ENCODE assay signal across 9 cellular contexts in the genomic region with DNA sequence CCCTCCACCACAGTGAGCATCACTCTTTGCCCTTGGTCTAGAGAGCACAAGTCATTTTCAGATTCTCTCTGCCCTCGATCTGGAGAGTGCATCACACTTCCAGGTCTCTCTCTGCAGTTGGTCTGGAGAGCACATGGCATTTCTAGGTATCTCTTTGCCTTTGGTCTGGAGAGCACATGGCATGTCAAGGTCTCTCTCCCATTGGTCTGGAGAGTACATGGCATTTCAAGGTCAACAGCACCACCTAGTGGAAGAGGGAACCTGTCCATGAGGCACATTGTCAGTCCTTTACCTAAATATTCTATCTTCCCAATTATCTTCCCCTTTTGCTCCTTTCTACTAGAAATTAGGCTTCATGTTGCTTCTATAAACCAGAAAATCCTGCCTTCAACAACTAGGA.
DNase-seq lines count a peak whose midpoint lies in the region; ATAC-seq, FAIRE-seq and TF ChIP-seq lines count a peak whose summit lies in the region.
"Had no signal": no experiment of that assay in that cellular context is flagged by ENCODE, and none has a peak within 500 bp of the region (broad histone marks: within the 10 kb centered on the region; RNA-seq: fewer than 3 reads in every experiment).

No MANE protein-coding gene starts in this region.

- H3K4me1 ChIP-seq in BE2C (no peaks in the 10 kb centered on the region), NT2/D1 (ENCODE audit: insufficient read depth, insufficient read length) (no peaks in the 10 kb centered on the region), fibroblast of lung (ENCODE audit: control insufficient read depth, extremely low read depth, insufficient read depth, low read length) (no peaks in the 10 kb centered on the region)

- H4K20me1 ChIP-seq in fibroblast of lung (ENCODE audit: control insufficient read depth, extremely low read depth, insufficient read depth, low read length) = no peaks in the 10 kb centered on the region

- peak; percentile 81 for ATAC-seq in HG02885 (IDR thresholded peaks at IDR 0.05; ENCODE audit: poor library complexity, unreplicated experiment)
- ATAC-seq: left colon had no signal

- no peak overlapping the region for H3K9ac ChIP-seq in NT2/D1 (ENCODE audit: insufficient read length, low read depth)
- no peak overlapping the region for H3K9ac ChIP-seq in fibroblast of lung (ENCODE audit: insufficient read depth, low read length)

- no peak overlapping the region for H2AFZ ChIP-seq in fibroblast of lung (ENCODE audit: low read length)

- peak; percentile 68 for TF ChIP-seq CTCF in BE2C (IDR thresholded peaks at IDR 0.05; ENCODE audit: low read depth, low read length)
- peak; percentile 86 for TF ChIP-seq CTCF in GM13977 (IDR thresholded peaks at IDR 0.05; ENCODE audit: extremely low read depth, insufficient read depth, missing control alignments)
- TF ChIP-seq CTCF in fibroblast of lung (conservative IDR thresholded peaks at IDR 0.05 in 1 of 2, IDR thresholded peaks at IDR 0.05 in 1 of 2; ENCODE audit: low read depth in 1 of 2, low read length in 2 of 2) = peak in 1 of 2 donors; percentile 30
- TF ChIP-seq CTCF in lower leg skin (IDR thresholded peaks at IDR 0.05) = no peak

- DNase-seq in BE2C (peak; percentile 72), GM13977 (ENCODE audit: low spot score) (peak; percentile 11), NT2/D1 (ENCODE audit: low read depth, low spot score) (peak; percentile 67), fibroblast of lung (ENCODE audit: low read depth in 2 of 2) (peak; percentile 36 to 60), urothelium cell line (ENCODE audit: low spot score) (peak; percentile 33), lower leg skin (ENCODE audit: low spot score in 2 of 2) (no peak), middle frontal gyrus (ENCODE audit: extremely low spot score, low spot score) (no peak)

- no peak overlapping the region for H3K4me2 ChIP-seq in fibroblast of lung (ENCODE audit: extremely low read depth, insufficient read depth, low read length)

- H3K79me2 ChIP-seq in fibroblast of lung (ENCODE audit: control insufficient read depth, insufficient read depth, low read length) = no peaks in the 10 kb centered on the region

- H3K9me3 ChIP-seq in BE2C (no peaks in the 10 kb centered on the region), NT2/D1 (ENCODE audit: insufficient read depth, low read length) (peaks cover 11% of the 10 kb centered on the region; the same call in 1 of the 2 replicates), fibroblast of lung (ENCODE audit: control insufficient read depth, insufficient read depth, low read depth, low read length) (no peaks in the 10 kb centered on the region)

- intact Hi-C loops in lower leg skin (cut with DNase I; ENCODE audit: low total_unique reads) = no loop called here

- H3K36me3 ChIP-seq in BE2C (no peaks in the 10 kb centered on the region), NT2/D1 (ENCODE audit: insufficient read depth, insufficient read length, low read length) (no peaks in the 10 kb centered on the region), fibroblast of lung (ENCODE audit: control insufficient read depth, insufficient read depth, low read length) (no peaks in the 10 kb centered on the region)

- no peak overlapping the region for H3K4me3 ChIP-seq in BE2C (ENCODE audit: low read depth, low read length)
- H3K4me3 ChIP-seq in NT2/D1 (ENCODE audit: insufficient read length, low read depth) = no peak overlapping the region
- no peak overlapping the region for H3K4me3 ChIP-seq in fibroblast of lung (replicated peaks in 1 of 4; ENCODE audit: control extremely low read depth in 1 of 4, insufficient read depth in 1 of 4, low read depth in 3 of 4, low read length in 4 of 4)
- H3K4me3 ChIP-seq in lower leg skin (ENCODE audit: low read depth, poor library complexity, severe bottlenecking) = no peak overlapping the region

- in situ Hi-C loops in GM13977 (cut with MboI; ENCODE audit: low pct_unique_long_range_greater_than_20kb, low sequenced_read_pairs, unreplicated experiment) = no loop called here

- no peak overlapping the region for H3K27ac ChIP-seq in fibroblast of lung (ENCODE audit: insufficient read depth, low read length)

- no peak for TF ChIP-seq POLR2A in lower leg skin (IDR thresholded peaks at IDR 0.05)

- WGBS in lower leg skin, 2 donors = 28 to 47% methylated on average over 1 of the region's 1 CpG

- H3K27me3 ChIP-seq in BE2C = no peaks in the 10 kb centered on the region
- no peaks in the 10 kb centered on the region for H3K27me3 ChIP-seq in NT2/D1 (ENCODE audit: insufficient read depth, insufficient read length)
- H3K27me3 ChIP-seq in fibroblast of lung (ENCODE audit: control insufficient read depth, insufficient read depth, low read length) = no peaks in the 10 kb centered on the region

- no peak for FAIRE-seq in urothelium cell line (lab: Jason Lieb, UNC)

Comparison
In these comparisons a context has a peak if more than half of its experiments do, and no peak if none do; other contexts are left out.
1. DNase-seq: peak in BE2C (single experiment), GM13977 (single experiment), NT2/D1 (single experiment), fibroblast of lung (2 of 2) and urothelium cell line (single experiment); none in lower leg skin (0 of 2) and middle frontal gyrus (single experiment).
2. CTCF ChIP-seq: peak in BE2C (single experiment) and GM13977 (single experiment); none in lower leg skin (0 of 3).